14 cellular contexts compared by ENCODE assay signal in the genomic region with DNA sequence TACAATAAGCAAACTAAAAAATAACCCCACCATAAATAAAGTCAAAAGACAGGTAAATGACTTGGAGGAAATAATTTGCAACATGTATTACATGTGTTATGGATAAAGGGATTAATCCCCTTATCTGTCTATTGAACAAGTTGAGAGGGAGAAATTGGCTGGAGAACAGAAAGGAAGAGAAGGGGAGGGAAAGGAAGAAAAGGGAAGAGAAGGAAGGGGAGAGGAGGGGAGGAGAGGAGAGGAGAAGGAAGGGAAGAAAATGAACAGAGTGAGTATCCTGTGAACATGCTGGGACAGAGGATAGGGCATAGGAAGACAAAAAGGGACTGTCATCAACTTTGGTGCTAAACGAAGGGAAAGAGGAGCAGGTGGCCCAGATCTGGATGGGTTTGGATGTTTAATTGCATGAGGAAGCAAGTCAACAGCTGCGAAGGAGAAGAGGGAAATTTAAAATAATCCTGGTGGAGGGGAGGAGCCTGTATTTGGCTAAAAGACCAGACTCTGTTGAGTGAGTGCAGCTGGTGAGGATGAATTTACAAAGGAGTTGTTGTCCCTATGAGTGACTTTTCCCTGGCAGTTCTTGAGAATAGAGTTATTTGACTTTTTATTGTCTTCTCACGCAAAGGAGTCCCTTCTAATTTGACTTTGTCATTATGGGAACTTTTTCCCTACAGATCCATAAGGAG. TPM values are rescaled to one million over a fixed set of nuclear protein-coding genes. Genes with fewer than 3 reads are reported as not detected.
A peak's percentile ranks its signal among the peaks of the same experiment; 100 is the strongest.
DNase-seq lines count a peak whose midpoint lies in the region; ATAC-seq lines count a peak whose summit lies in the region.
"Had no signal": no experiment of that assay in that cellular context is flagged by ENCODE, and none has a peak within 500 bp of the region (broad histone marks: within the 10 kb centered on the region; RNA-seq: fewer than 3 reads in every experiment).

No MANE protein-coding gene starts in this region.

- DNase-seq in activated CD4-positive, alpha-beta T cell treated with anti-CD3 and anti-CD28 coated beads for 36 hours: no peak
- no peak for DNase-seq in activated CD4-positive, alpha-beta T cell treated with anti-CD3 and anti-CD28 coated beads, Interleukin-2, amount 10 ng/mL, durations not matched to agents 7 days and 5 days
- DNase-seq in NCI-H446 treated with DMSO at 0.1 percent for 48 hours (lab: John Stamatoyannopoulos, UW): peak; percentile 14
- peak; percentile 48 for DNase-seq in epidermal melanocyte (ENCODE audit: insufficient read length, low spot score)
- DNase-seq in pons (ENCODE audit: low spot score): peak; percentile 53
- DNase-seq in dermis blood vessel endothelial cell: no peak
- DNase-seq: activated B cell treated with CpG ODN at 0.5 μM for 24 hours; activated effector memory CD4-positive, alpha-beta T cell treated with anti-CD3 and anti-CD28 coated beads, Interleukin-2, amount 50 U/mL, for 16 hours; central memory CD4-positive, alpha-beta T cell; GF-D8; immature natural killer cell; NCI-H1417 had no signal

- intact Hi-C loops in activated CD4-positive, alpha-beta T cell treated with anti-CD3 and anti-CD28 coated beads for 36 hours (cut with DNase I, micrococcal nuclease): no loop called here

- peaks cover 30% of the 10 kb centered on the region for H3K4me1 Mint-ChIP-seq in activated CD4-positive, alpha-beta T cell treated with anti-CD3 and anti-CD28 coated beads for 36 hours
- peaks cover 28% of the 10 kb centered on the region for H3K4me1 Mint-ChIP-seq in activated CD4-positive, alpha-beta T cell treated with anti-CD3 and anti-CD28 coated beads, Interleukin-2, amount 10 ng/mL, durations not matched to agents 7 days and 5 days
- H3K4me1 Mint-ChIP-seq: immature natural killer cell had no signal

- CTCF ChIA-PET in activated CD4-positive, alpha-beta T cell treated with anti-CD3 and anti-CD28 coated beads for 36 hours (lab: Charles Lee): interaction anchor here (0.6 kb wide), 1 partner anchor 12 kb away, joined by 3 read pairs; no protein-coding TSS in a partner anchor
- CTCF ChIA-PET in activated CD4-positive, alpha-beta T cell treated with anti-CD3 and anti-CD28 coated beads, Interleukin-2, amount 10 ng/mL, durations not matched to agents 7 days and 5 days (lab: Charles Lee): no interaction called here

- no peaks in the 10 kb centered on the region for H3K9me3 Mint-ChIP-seq in activated CD4-positive, alpha-beta T cell treated with anti-CD3 and anti-CD28 coated beads for 36 hours (ENCODE audit: low read depth)
- H3K9me3 Mint-ChIP-seq in activated CD4-positive, alpha-beta T cell treated with anti-CD3 and anti-CD28 coated beads, Interleukin-2, amount 10 ng/mL, durations not matched to agents 7 days and 5 days: no peaks in the 10 kb centered on the region
- H3K9me3 Mint-ChIP-seq: activated B cell treated with CpG ODN at 0.5 μM for 24 hours had no signal

- H3K27ac Mint-ChIP-seq in activated CD4-positive, alpha-beta T cell treated with anti-CD3 and anti-CD28 coated beads for 36 hours: peak overlapping the region; percentile 70
- H3K27ac Mint-ChIP-seq in activated CD4-positive, alpha-beta T cell treated with anti-CD3 and anti-CD28 coated beads, Interleukin-2, amount 10 ng/mL, durations not matched to agents 7 days and 5 days: no peak overlapping the region
- H3K27ac Mint-ChIP-seq: activated B cell treated with CpG ODN at 0.5 μM for 24 hours, immature natural killer cell had no signal

- ATAC-seq in activated CD4-positive, alpha-beta T cell treated with anti-CD3 and anti-CD28 coated beads for 36 hours: no peak
- ATAC-seq in HG03442 (IDR thresholded peaks at IDR 0.05; ENCODE audit: unreplicated experiment): no peak
- no peak for ATAC-seq in HG02840 (IDR thresholded peaks at IDR 0.05; ENCODE audit: low FRiP score, unreplicated experiment)

- H3K4me3 Mint-ChIP-seq in activated CD4-positive, alpha-beta T cell treated with anti-CD3 and anti-CD28 coated beads for 36 hours: no peak overlapping the region
- no peak overlapping the region for H3K4me3 Mint-ChIP-seq in activated CD4-positive, alpha-beta T cell treated with anti-CD3 and anti-CD28 coated beads, Interleukin-2, amount 10 ng/mL, durations not matched to agents 7 days and 5 days
- H3K4me3 Mint-ChIP-seq: activated B cell treated with CpG ODN at 0.5 μM for 24 hours, immature natural killer cell had no signal

- H3K36me3 Mint-ChIP-seq in activated CD4-positive, alpha-beta T cell treated with anti-CD3 and anti-CD28 coated beads for 36 hours (ENCODE audit: low read depth): no peaks in the 10 kb centered on the region
- no peaks in the 10 kb centered on the region for H3K36me3 Mint-ChIP-seq in activated CD4-positive, alpha-beta T cell treated with anti-CD3 and anti-CD28 coated beads, Interleukin-2, amount 10 ng/mL, durations not matched to agents 7 days and 5 days (ENCODE audit: low read depth)
- H3K36me3 Mint-ChIP-seq: immature natural killer cell had no signal

- H3K27me3 Mint-ChIP-seq in activated CD4-positive, alpha-beta T cell treated with anti-CD3 and anti-CD28 coated beads for 36 hours: no peaks in the 10 kb centered on the region
- H3K27me3 Mint-ChIP-seq in activated CD4-positive, alpha-beta T cell treated with anti-CD3 and anti-CD28 coated beads, Interleukin-2, amount 10 ng/mL, durations not matched to agents 7 days and 5 days: no peaks in the 10 kb centered on the region

- POLR2A ChIA-PET in activated CD4-positive, alpha-beta T cell treated with anti-CD3 and anti-CD28 coated beads for 36 hours (lab: Charles Lee): no interaction called here
- POLR2A ChIA-PET in activated CD4-positive, alpha-beta T cell treated with anti-CD3 and anti-CD28 coated beads, Interleukin-2, amount 10 ng/mL, durations not matched to agents 7 days and 5 days (lab: Charles Lee): no interaction called here

RNA-seq across cellular contexts. Expression of a gene that starts 14.2 kb away (rescaled TPM):
- 10 to 100 TPM; 10.4 to 10.5 TPM for total RNA-seq in activated CD4-positive, alpha-beta T cell treated with anti-CD3 and anti-CD28 coated beads for 36 hours
- total RNA-seq in activated CD4-positive, alpha-beta T cell treated with anti-CD3 and anti-CD28 coated beads, Interleukin-2, amount 10 ng/mL, durations not matched to agents 7 days and 5 days: 10 to 100 TPM; 12.4 to 13.8 TPM
- total RNA-seq in dermis blood vessel endothelial cell: 2.6 and 3.4 TPM in 2 replicates

Comparison
In these comparisons a context has a peak if more than half of its experiments do, and no peak if none do; other contexts are left out.
1. DNase-seq: peak in NCI-H446 treated with DMSO at 0.1 percent for 48 hours (single experiment), epidermal melanocyte (single experiment) and pons (single experiment); none in activated CD4-positive, alpha-beta T cell treated with anti-CD3 and anti-CD28 coated beads for 36 hours (single experiment), activated CD4-positive, alpha-beta T cell treated with anti-CD3 and anti-CD28 coated beads, Interleukin-2, amount 10 ng/mL, durations not matched to agents 7 days and 5 days (single experiment) and dermis blood vessel endothelial cell (single experiment).